In genomic region chr4:104524591-104524990, GRCh38 we compare ENCODE assay signal across 19 cellular contexts. TPM values are rescaled to one million over a fixed set of nuclear protein-coding genes. Genes with fewer than 3 reads are reported as not detected.
DNase-seq lines count a peak whose midpoint lies in the region; ATAC-seq and TF ChIP-seq lines count a peak whose summit lies in the region.
"Had no signal": no experiment of that assay in that cellular context is flagged by ENCODE, and none has a peak within 500 bp of the region (broad histone marks: within the 10 kb centered on the region; RNA-seq: fewer than 3 reads in every experiment).

No MANE protein-coding gene starts in this region.

- H3K9me2 ChIP-seq in GM23248 (ENCODE audit: insufficient read depth), result no peaks in the 10 kb centered on the region

- TF ChIP-seq CTCF in dorsolateral prefrontal cortex (IDR thresholded peaks at IDR 0.05 in 54 of 56, conservative IDR thresholded peaks at IDR 0.05 in 2 of 56; ENCODE audit: low read depth in 1 of 56, partially characterized antibody in 56 of 56), result no peak

- peak; percentile 0 for DNase-seq in Daoy (ENCODE audit: low read depth)
- peak; percentile 13 for DNase-seq in M059J (ENCODE audit: low read depth)
- DNase-seq in dorsolateral prefrontal cortex, result no peak
- DNase-seq in non-pigmented ciliary epithelial cell (ENCODE audit: low read depth), result peak; percentile 20
- no peak for DNase-seq in GM23248
- DNase-seq in CD1c-positive myeloid dendritic cell (ENCODE audit: extremely low spot score), result no peak
- DNase-seq: activated CD4-positive, alpha-beta T cell treated with anti-CD3 and anti-CD28 coated beads, Interleukin-2, amount 10 ng/mL, durations not matched to agents 24 days and 14 days; activated naive CD4-positive, alpha-beta T cell treated with anti-CD3 and anti-CD28 coated beads for 36 hours; cortex of kidney; NCI-H146; PC-9; right cardiac atrium; stimulated activated naive CD8-positive, alpha-beta T cell treated with anti-CD3 and anti-CD28 coated beads, Interleukin-15, Interleukin-2, amounts not matched to agents 100 U/mL and 50 U/mL, for 24 hours; trophoblast cell had no signal

- H3F3A ChIP-seq in GM23248 (ENCODE audit: insufficient read depth), result no peaks in the 10 kb centered on the region

- H3K27ac ChIP-seq in dorsolateral prefrontal cortex, result peak overlapping the region in 31 of 59 donors; percentile 2 to 81 (median 54)
- no peak overlapping the region for H3K27ac ChIP-seq in GM23248
- H3K27ac ChIP-seq: ascending aorta, neutrophil, PC-9 had no signal

- H3K9ac ChIP-seq in GM23248, result no peak overlapping the region

- no peaks in the 10 kb centered on the region for H3K4me1 ChIP-seq in GM23248 (ENCODE audit: insufficient read depth)
- H3K4me1 ChIP-seq: ascending aorta had no signal

- no peaks in the 10 kb centered on the region for H3K9me3 ChIP-seq in GM23248 (ENCODE audit: low read depth)
- H3K9me3 ChIP-seq: ascending aorta, neutrophil had no signal

- no peak overlapping the region for H3K4me2 ChIP-seq in GM23248 (ENCODE audit: unreplicated experiment)
- H3K4me2 ChIP-seq: PC-9 had no signal

- H3K27me3 ChIP-seq in dorsolateral prefrontal cortex (no peaks in the 10 kb centered on the region), GM23248 (replicated peaks; ENCODE audit: insufficient read depth) (no peaks in the 10 kb centered on the region)
- H3K27me3 ChIP-seq: ascending aorta, neutrophil had no signal

- H2AFZ ChIP-seq in GM23248, result no peak overlapping the region
- H2AFZ ChIP-seq: PC-9 had no signal

- H4K20me1 ChIP-seq in GM23248 (ENCODE audit: insufficient read depth), result no peaks in the 10 kb centered on the region

- WGBS in GM23248 (ENCODE audit: low coverage in 1 of 2, low lambda C conversion rate in 2 of 2, missing lambda C conversion rate in 2 of 2), 2 experiments, result 23 to 28% methylated on average over 1 of the region's 1 CpG

- H3K36me3 ChIP-seq in GM23248 (ENCODE audit: low read depth), result no peaks in the 10 kb centered on the region
- H3K36me3 ChIP-seq: ascending aorta, neutrophil had no signal

- ATAC-seq in GM19035 (IDR thresholded peaks at IDR 0.05; ENCODE audit: unreplicated experiment), result no peak
- ATAC-seq in GM18498 (IDR thresholded peaks at IDR 0.05; ENCODE audit: unreplicated experiment), result no peak
- ATAC-seq: HCT116; right cardiac atrium; stimulated activated naive CD8-positive, alpha-beta T cell treated with anti-CD3 and anti-CD28 coated beads, Interleukin-15, Interleukin-2, amounts not matched to agents 100 U/mL and 50 U/mL, for 24 hours had no signal

- H3K4me3 ChIP-seq in dorsolateral prefrontal cortex (peak overlapping the region in 1 of 59 donors; percentile 22), GM23248 (no peak overlapping the region)
- H3K4me3 ChIP-seq: ascending aorta, PC-9 had no signal

- intact Hi-C loops in dorsolateral prefrontal cortex (cut with DNase I), result no loop called here

- no peaks in the 10 kb centered on the region for H3K79me2 ChIP-seq in GM23248 (ENCODE audit: insufficient read depth)

- in situ Hi-C loops in GM23248 (cut with MboI), result no loop called here

RNA-seq across cellular contexts. Expression of gene CXXC4, which starts 29.9 kb away (rescaled TPM):
- total RNA-seq in Daoy (2014; rRNA removed; shearing (Covaris generic)), result 0.48 and 0.57 TPM in 2 replicates
- total RNA-seq in M059J (2014; rRNA removed; shearing (Covaris generic)), result not detected in 2 replicates
- total RNA-seq in dorsolateral prefrontal cortex, result 10 to 100 TPM in 115 of 120 experiments, 1 to 10 TPM in 5; 6.4 to 30.6 (median 15.1) TPM
- total RNA-seq in GM23248 (2014; rRNA removed; shearing (Covaris generic)), result not detected in 2 replicates
- not detected in 2 replicates for polyA plus RNA-seq in GM23248 (2016; fragmentation: Nextera tagmentation; extraction: Ambion mirVana)
- total RNA-seq: activated CD4-positive, alpha-beta T cell treated with anti-CD3 and anti-CD28 coated beads, Interleukin-2, amount 10 ng/mL, durations not matched to agents 24 days and 14 days; activated naive CD4-positive, alpha-beta T cell treated with anti-CD3 and anti-CD28 coated beads for 36 hours; ascending aorta had no signal

Comparison
In these comparisons a context has a peak if more than half of its experiments do, and no peak if none do; other contexts are left out.
1. DNase-seq: peak in Daoy (single experiment), M059J (single experiment) and non-pigmented ciliary epithelial cell (single experiment); none in dorsolateral prefrontal cortex (0 of 10), GM23248 (single experiment) and CD1c-positive myeloid dendritic cell (single experiment).